In genomic region chr1:117370071-117370470, GRCh38 we compare ENCODE assay signal across 9 cellular contexts. TPM values are rescaled to one million over a fixed set of nuclear protein-coding genes. Genes with fewer than 3 reads are reported as not detected.
DNase-seq lines count a peak whose midpoint lies in the region; ATAC-seq and TF ChIP-seq lines count a peak whose summit lies in the region.
"Had no signal": no experiment of that assay in that cellular context is flagged by ENCODE, and none has a peak within 500 bp of the region (broad histone marks: within the 10 kb centered on the region; RNA-seq: fewer than 3 reads in every experiment).

No MANE protein-coding gene starts in this region.

- no peak for DNase-seq in activated T-cell treated with anti-CD3 and anti-CD28 coated beads, Interleukin-2, amount 50 U/mL, for 72 hours
- no peak for DNase-seq in activated T-cell treated with anti-CD3 and anti-CD28 coated beads, Interleukin-2, amount 50 U/mL, for 1 hour
- no peak for DNase-seq in activated CD4-positive, alpha-beta memory T cell treated with anti-CD3 and anti-CD28 coated beads, Interleukin-2, amount 10 ng/mL, durations not matched to agents 7 days and 5 days
- DNase-seq in hepatocyte (ENCODE audit: low spot score) = no peak
- no peak for DNase-seq in stomach
- no peak for DNase-seq in NCI-H1694 treated with DMSO at 0.1 percent for 48 hours (lab: John Stamatoyannopoulos, UW)
- DNase-seq in posterior cingulate gyrus = no peak

- WGBS in hepatocyte (ENCODE audit: low lambda C conversion rate, missing lambda C conversion rate) = 25% methylated on average over 2 of the region's 2 CpGs
- 9 to 19% (median 13%) methylated on average over 2 of the region's 2 CpGs for WGBS in stomach, 5 donors

- CTCF ChIA-PET in activated CD4-positive, alpha-beta memory T cell treated with anti-CD3 and anti-CD28 coated beads, Interleukin-2, amount 10 ng/mL, durations not matched to agents 7 days and 5 days (lab: Charles Lee) = no interaction called here

- H3K79me2 ChIP-seq in hepatocyte = peaks cover 86% of the 10 kb centered on the region

- peak overlapping the region; percentile 91 for H3K4me2 ChIP-seq in hepatocyte

- no peaks in the 10 kb centered on the region for H3K27me3 Mint-ChIP-seq in activated T-cell treated with anti-CD3 and anti-CD28 coated beads, Interleukin-2, amount 50 U/mL, for 72 hours (ENCODE audit: low read depth)
- no peaks in the 10 kb centered on the region for H3K27me3 Mint-ChIP-seq in activated CD4-positive, alpha-beta memory T cell treated with anti-CD3 and anti-CD28 coated beads, Interleukin-2, amount 10 ng/mL, durations not matched to agents 7 days and 5 days

- ATAC-seq in activated T-cell treated with anti-CD3 and anti-CD28 coated beads, Interleukin-2, amount 50 U/mL, for 72 hours (replicated peaks in 1 of 2) = no peak
- no peak for ATAC-seq in GM19324 (IDR thresholded peaks at IDR 0.05; ENCODE audit: low FRiP score, unreplicated experiment)

- peaks cover 59% of the 10 kb centered on the region for H3K4me1 Mint-ChIP-seq in activated T-cell treated with anti-CD3 and anti-CD28 coated beads, Interleukin-2, amount 50 U/mL, for 72 hours (ENCODE audit: low read depth)
- H3K4me1 Mint-ChIP-seq in activated CD4-positive, alpha-beta memory T cell treated with anti-CD3 and anti-CD28 coated beads, Interleukin-2, amount 10 ng/mL, durations not matched to agents 7 days and 5 days = peaks cover 49% of the 10 kb centered on the region

- peak overlapping the region; percentile 94 to 98 for H3K4me3 Mint-ChIP-seq in activated T-cell treated with anti-CD3 and anti-CD28 coated beads, Interleukin-2, amount 50 U/mL, for 72 hours
- H3K4me3 Mint-ChIP-seq in activated CD4-positive, alpha-beta memory T cell treated with anti-CD3 and anti-CD28 coated beads, Interleukin-2, amount 10 ng/mL, durations not matched to agents 7 days and 5 days = peak overlapping the region; percentile 86

- POLR2A ChIA-PET in activated CD4-positive, alpha-beta memory T cell treated with anti-CD3 and anti-CD28 coated beads, Interleukin-2, amount 10 ng/mL, durations not matched to agents 7 days and 5 days (lab: Charles Lee) = interaction anchor here (1.5 to 3.1 kb wide), 2 partner anchors 11 to 559 kb away, joined by 3 to 14 read pairs; no protein-coding TSS in a partner anchor

- H3K4me1 ChIP-seq in hepatocyte (ENCODE audit: insufficient read depth) (peaks cover 22% of the 10 kb centered on the region), stomach (peaks cover 26 to 79% (median 45%) of the 10 kb centered on the region in 4 donors)

- peaks cover 0 to 2% of the 10 kb centered on the region in 2 donors for H3K9me3 Mint-ChIP-seq in activated T-cell treated with anti-CD3 and anti-CD28 coated beads, Interleukin-2, amount 50 U/mL, for 72 hours
- no peaks in the 10 kb centered on the region for H3K9me3 Mint-ChIP-seq in activated CD4-positive, alpha-beta memory T cell treated with anti-CD3 and anti-CD28 coated beads, Interleukin-2, amount 10 ng/mL, durations not matched to agents 7 days and 5 days

- no peak for TF ChIP-seq POLR2A in stomach (IDR thresholded peaks at IDR 0.05)

- H3K27ac ChIP-seq in hepatocyte (no peak overlapping the region), stomach (no peak overlapping the region)
- H3K27ac ChIP-seq: SJSA1 had no signal

- H4K20me1 ChIP-seq in hepatocyte (ENCODE audit: insufficient read depth, poor library complexity, severe bottlenecking) = peaks cover 41% of the 10 kb centered on the region

- no peaks in the 10 kb centered on the region for H3K27me3 ChIP-seq in hepatocyte
- no peaks in the 10 kb centered on the region for H3K27me3 ChIP-seq in stomach
- H3K27me3 ChIP-seq: SJSA1 had no signal

- intact Hi-C loops in stomach (cut with DNase I; ENCODE audit: low total_unique reads) = loop anchor here (5.0 kb wide), 1 partner anchor 243 kb away; no protein-coding TSS in a partner anchor
- intact Hi-C loops in posterior cingulate gyrus (cut with DNase I) = no loop called here

- no peak for TF ChIP-seq CTCF in hepatocyte (IDR thresholded peaks at IDR 0.05; ENCODE audit: poor library complexity)
- no peak for TF ChIP-seq CTCF in stomach (IDR thresholded peaks at IDR 0.05)

- H3K36me3 ChIP-seq in hepatocyte (replicated peaks; ENCODE audit: insufficient read depth, low read depth) = no peaks in the 10 kb centered on the region
- no peaks in the 10 kb centered on the region for H3K36me3 ChIP-seq in stomach

- H3K27ac Mint-ChIP-seq in activated T-cell treated with anti-CD3 and anti-CD28 coated beads, Interleukin-2, amount 50 U/mL, for 72 hours = no peak overlapping the region
- H3K27ac Mint-ChIP-seq in activated CD4-positive, alpha-beta memory T cell treated with anti-CD3 and anti-CD28 coated beads, Interleukin-2, amount 10 ng/mL, durations not matched to agents 7 days and 5 days = no peak overlapping the region

- H3K36me3 Mint-ChIP-seq in activated T-cell treated with anti-CD3 and anti-CD28 coated beads, Interleukin-2, amount 50 U/mL, for 72 hours (ENCODE audit: insufficient read depth in 2 of 2) = peaks cover 5 to 6% of the 10 kb centered on the region in 2 donors
- H3K36me3 Mint-ChIP-seq in activated CD4-positive, alpha-beta memory T cell treated with anti-CD3 and anti-CD28 coated beads, Interleukin-2, amount 10 ng/mL, durations not matched to agents 7 days and 5 days (ENCODE audit: low read depth) = peaks cover 7% of the 10 kb centered on the region

- no peak for TF ChIP-seq EP300 in stomach (IDR thresholded peaks at IDR 0.05)

- H2AFZ ChIP-seq in hepatocyte = no peak overlapping the region

- H3K4me3 ChIP-seq in hepatocyte = peak overlapping the region; percentile 83
- H3K4me3 ChIP-seq in stomach = peak overlapping the region; percentile 85 to 91 (median 86)

- no peaks in the 10 kb centered on the region for H3K9me2 ChIP-seq in hepatocyte (replicated peaks; ENCODE audit: insufficient read depth)

- H3K9me3 ChIP-seq in hepatocyte (ENCODE audit: low read depth) (no peaks in the 10 kb centered on the region), stomach (no peaks in the 10 kb centered on the region)

RNA-seq across cellular contexts. Expression of gene MAN1A2, which starts 2.8 kb away (rescaled TPM):
- 10 to 100 TPM; 27.6 to 29.1 TPM for total RNA-seq in activated T-cell treated with anti-CD3 and anti-CD28 coated beads, Interleukin-2, amount 50 U/mL, for 72 hours
- total RNA-seq in activated CD4-positive, alpha-beta memory T cell treated with anti-CD3 and anti-CD28 coated beads, Interleukin-2, amount 10 ng/mL, durations not matched to agents 7 days and 5 days = 10 to 100 TPM; 33.8 to 35.0 TPM
- total RNA-seq in hepatocyte (41.9 and 45.0 TPM in 2 replicates), stomach (10 to 100 TPM; 16.9 to 83.2 (median 56.9) TPM)
- polyA plus RNA-seq in hepatocyte (18.8 and 24.7 TPM in 2 replicates), stomach (1 to 10 TPM; 3.5 to 5.0 (median 4.2) TPM)
